1 cellular context compared by ENCODE assay signal in the genomic region with DNA sequence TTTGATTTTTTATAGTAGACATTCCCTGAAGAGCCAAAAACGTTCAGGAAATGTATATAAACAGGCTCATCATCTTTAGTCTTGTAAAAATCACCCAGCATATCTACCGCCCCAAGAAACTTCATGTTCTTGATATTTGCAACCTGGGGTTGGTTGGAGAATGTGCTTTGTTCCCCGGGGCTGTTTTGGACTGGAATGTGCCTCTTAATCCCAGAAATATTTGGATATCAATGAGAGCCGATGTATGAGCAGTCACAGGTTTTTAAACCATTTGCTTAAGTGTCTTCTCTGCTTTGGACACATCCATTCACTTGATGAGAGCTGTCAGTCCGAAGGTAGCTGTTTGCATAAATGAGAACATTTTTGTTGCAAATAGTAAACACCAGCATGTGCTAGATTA.
TF ChIP-seq lines count a peak whose summit lies in the region.

No MANE protein-coding gene starts in this region.

TF ChIP-seq in H1, 55 proteins besides CTCF, POLR2A, EP300 and RAD21 (continued from another document):
- TF ChIP-seq, protein P1, sequence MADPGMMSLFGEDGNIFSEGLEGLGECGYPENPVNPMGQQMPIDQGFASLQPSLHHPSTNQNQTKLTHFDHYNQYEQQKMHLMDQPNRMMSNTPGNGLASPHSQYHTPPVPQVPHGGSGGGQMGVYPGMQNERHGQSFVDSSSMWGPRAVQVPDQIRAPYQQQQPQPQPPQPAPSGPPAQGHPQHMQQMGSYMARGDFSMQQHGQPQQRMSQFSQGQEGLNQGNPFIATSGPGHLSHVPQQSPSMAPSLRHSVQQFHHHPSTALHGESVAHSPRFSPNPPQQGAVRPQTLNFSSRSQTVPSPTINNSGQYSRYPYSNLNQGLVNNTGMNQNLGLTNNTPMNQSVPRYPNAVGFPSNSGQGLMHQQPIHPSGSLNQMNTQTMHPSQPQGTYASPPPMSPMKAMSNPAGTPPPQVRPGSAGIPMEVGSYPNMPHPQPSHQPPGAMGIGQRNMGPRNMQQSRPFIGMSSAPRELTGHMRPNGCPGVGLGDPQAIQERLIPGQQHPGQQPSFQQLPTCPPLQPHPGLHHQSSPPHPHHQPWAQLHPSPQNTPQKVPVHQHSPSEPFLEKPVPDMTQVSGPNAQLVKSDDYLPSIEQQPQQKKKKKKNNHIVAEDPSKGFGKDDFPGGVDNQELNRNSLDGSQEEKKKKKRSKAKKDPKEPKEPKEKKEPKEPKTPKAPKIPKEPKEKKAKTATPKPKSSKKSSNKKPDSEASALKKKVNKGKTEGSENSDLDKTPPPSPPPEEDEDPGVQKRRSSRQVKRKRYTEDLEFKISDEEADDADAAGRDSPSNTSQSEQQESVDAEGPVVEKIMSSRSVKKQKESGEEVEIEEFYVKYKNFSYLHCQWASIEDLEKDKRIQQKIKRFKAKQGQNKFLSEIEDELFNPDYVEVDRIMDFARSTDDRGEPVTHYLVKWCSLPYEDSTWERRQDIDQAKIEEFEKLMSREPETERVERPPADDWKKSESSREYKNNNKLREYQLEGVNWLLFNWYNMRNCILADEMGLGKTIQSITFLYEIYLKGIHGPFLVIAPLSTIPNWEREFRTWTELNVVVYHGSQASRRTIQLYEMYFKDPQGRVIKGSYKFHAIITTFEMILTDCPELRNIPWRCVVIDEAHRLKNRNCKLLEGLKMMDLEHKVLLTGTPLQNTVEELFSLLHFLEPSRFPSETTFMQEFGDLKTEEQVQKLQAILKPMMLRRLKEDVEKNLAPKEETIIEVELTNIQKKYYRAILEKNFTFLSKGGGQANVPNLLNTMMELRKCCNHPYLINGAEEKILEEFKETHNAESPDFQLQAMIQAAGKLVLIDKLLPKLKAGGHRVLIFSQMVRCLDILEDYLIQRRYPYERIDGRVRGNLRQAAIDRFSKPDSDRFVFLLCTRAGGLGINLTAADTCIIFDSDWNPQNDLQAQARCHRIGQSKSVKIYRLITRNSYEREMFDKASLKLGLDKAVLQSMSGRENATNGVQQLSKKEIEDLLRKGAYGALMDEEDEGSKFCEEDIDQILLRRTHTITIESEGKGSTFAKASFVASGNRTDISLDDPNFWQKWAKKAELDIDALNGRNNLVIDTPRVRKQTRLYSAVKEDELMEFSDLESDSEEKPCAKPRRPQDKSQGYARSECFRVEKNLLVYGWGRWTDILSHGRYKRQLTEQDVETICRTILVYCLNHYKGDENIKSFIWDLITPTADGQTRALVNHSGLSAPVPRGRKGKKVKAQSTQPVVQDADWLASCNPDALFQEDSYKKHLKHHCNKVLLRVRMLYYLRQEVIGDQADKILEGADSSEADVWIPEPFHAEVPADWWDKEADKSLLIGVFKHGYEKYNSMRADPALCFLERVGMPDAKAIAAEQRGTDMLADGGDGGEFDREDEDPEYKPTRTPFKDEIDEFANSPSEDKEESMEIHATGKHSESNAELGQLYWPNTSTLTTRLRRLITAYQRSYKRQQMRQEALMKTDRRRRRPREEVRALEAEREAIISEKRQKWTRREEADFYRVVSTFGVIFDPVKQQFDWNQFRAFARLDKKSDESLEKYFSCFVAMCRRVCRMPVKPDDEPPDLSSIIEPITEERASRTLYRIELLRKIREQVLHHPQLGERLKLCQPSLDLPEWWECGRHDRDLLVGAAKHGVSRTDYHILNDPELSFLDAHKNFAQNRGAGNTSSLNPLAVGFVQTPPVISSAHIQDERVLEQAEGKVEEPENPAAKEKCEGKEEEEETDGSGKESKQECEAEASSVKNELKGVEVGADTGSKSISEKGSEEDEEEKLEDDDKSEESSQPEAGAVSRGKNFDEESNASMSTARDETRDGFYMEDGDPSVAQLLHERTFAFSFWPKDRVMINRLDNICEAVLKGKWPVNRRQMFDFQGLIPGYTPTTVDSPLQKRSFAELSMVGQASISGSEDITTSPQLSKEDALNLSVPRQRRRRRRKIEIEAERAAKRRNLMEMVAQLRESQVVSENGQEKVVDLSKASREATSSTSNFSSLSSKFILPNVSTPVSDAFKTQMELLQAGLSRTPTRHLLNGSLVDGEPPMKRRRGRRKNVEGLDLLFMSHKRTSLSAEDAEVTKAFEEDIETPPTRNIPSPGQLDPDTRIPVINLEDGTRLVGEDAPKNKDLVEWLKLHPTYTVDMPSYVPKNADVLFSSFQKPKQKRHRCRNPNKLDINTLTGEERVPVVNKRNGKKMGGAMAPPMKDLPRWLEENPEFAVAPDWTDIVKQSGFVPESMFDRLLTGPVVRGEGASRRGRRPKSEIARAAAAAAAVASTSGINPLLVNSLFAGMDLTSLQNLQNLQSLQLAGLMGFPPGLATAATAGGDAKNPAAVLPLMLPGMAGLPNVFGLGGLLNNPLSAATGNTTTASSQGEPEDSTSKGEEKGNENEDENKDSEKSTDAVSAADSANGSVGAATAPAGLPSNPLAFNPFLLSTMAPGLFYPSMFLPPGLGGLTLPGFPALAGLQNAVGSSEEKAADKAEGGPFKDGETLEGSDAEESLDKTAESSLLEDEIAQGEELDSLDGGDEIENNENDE (IDR thresholded peaks at IDR 0.05; ENCODE audit: insufficient replicate concordance, low read length), result no peak
- TF ChIP-seq, protein P2, sequence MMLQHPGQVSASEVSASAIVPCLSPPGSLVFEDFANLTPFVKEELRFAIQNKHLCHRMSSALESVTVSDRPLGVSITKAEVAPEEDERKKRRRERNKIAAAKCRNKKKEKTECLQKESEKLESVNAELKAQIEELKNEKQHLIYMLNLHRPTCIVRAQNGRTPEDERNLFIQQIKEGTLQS (IDR thresholded peaks at IDR 0.05; ENCODE audit: insufficient read depth, low read depth, low read length), result no peak
- TF ChIP-seq MAFK (IDR thresholded peaks at IDR 0.05; ENCODE audit: low read depth, low read length) (no peak), HDAC2 (IDR thresholded peaks at IDR 0.05; ENCODE audit: borderline replicate concordance in 1 of 2, low read depth in 2 of 2, low read length in 2 of 2) (no peak), SUZ12 (IDR thresholded peaks at IDR 0.05; ENCODE audit: low read length) (no peak), BACH1 (IDR thresholded peaks at IDR 0.05; ENCODE audit: low read length) (no peak), CREB1 (IDR thresholded peaks at IDR 0.05) (no peak), GABPA (IDR thresholded peaks at IDR 0.05; ENCODE audit: borderline replicate concordance, insufficient read depth, low read length) (no peak)
- TF ChIP-seq, protein P3, sequence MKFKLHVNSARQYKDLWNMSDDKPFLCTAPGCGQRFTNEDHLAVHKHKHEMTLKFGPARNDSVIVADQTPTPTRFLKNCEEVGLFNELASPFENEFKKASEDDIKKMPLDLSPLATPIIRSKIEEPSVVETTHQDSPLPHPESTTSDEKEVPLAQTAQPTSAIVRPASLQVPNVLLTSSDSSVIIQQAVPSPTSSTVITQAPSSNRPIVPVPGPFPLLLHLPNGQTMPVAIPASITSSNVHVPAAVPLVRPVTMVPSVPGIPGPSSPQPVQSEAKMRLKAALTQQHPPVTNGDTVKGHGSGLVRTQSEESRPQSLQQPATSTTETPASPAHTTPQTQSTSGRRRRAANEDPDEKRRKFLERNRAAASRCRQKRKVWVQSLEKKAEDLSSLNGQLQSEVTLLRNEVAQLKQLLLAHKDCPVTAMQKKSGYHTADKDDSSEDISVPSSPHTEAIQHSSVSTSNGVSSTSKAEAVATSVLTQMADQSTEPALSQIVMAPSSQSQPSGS (IDR thresholded peaks at IDR 0.05; ENCODE audit: low read length), result no peak
